Comparison of ENCODE assay signal across 16 cellular contexts in genomic region chr4:1152284-1152683, GRCh38. TPM values are rescaled to one million over a fixed set of nuclear protein-coding genes. Genes with fewer than 3 reads are reported as not detected.
A peak's percentile ranks its signal among the peaks of the same experiment; 100 is the strongest.
DNase-seq lines count a peak whose midpoint lies in the region; TF ChIP-seq lines count a peak whose summit lies in the region.
"Had no signal": no experiment of that assay in that cellular context is flagged by ENCODE, and none has a peak within 500 bp of the region (broad histone marks: within the 10 kb centered on the region; RNA-seq: fewer than 3 reads in every experiment).

No MANE protein-coding gene starts in this region.

- DNase-seq in NCI-H2196 (lab: John Stamatoyannopoulos, UW; ENCODE audit: unreplicated experiment) (peak; percentile 27), neuronal stem cell (ENCODE audit: low spot score) (no peak), SJCRH30 (no peak), NCI-H2107 treated with DMSO at 0.1 percent for 48 hours (lab: John Stamatoyannopoulos, UW; ENCODE audit: unreplicated experiment) (no peak), ecto neural progenitor cell (ENCODE audit: low spot score) (no peak), PC-9 (no peak)
- DNase-seq: 8988T; ACHN; Caco-2; CD8-positive, alpha-beta T cell; HCEC 1CT; HFFc6 had no signal

- no peak overlapping the region for H2BK120ac ChIP-seq in neuronal stem cell (ENCODE audit: low read depth, low read length)

- H4K20me1 ChIP-seq in BLaER1 treated with 17β-estradiol and CSF1 and Interleukin-3, amounts not matched to agents 10 nM and 100 nM: no peaks in the 10 kb centered on the region
- no peaks in the 10 kb centered on the region for H4K20me1 ChIP-seq in PC-9 (ENCODE audit: insufficient read depth)

- no peak overlapping the region for H3K4me3 ChIP-seq in BLaER1 treated with 17β-estradiol and CSF1 and Interleukin-3, amounts not matched to agents 10 nM and 100 nM
- H3K4me3 ChIP-seq in neuronal stem cell (ENCODE audit: low read length in 2 of 2) (no peak overlapping the region), SJCRH30 (no peak overlapping the region), PC-9 (no peak overlapping the region)

- peak overlapping the region; percentile 71 for H3K18ac ChIP-seq in neuronal stem cell (ENCODE audit: low read length)

- no peak overlapping the region for H2BK15ac ChIP-seq in neuronal stem cell (ENCODE audit: low read length)

- peaks cover 0 to 8% (median 0%) of the 10 kb centered on the region in 11 experiments; a peak in 4 of 22 replicates for H3K36me3 ChIP-seq in BLaER1 treated with 17β-estradiol and CSF1 and Interleukin-3, amounts not matched to agents 10 nM and 100 nM
- H3K36me3 ChIP-seq in neuronal stem cell (replicated peaks in 1 of 2; ENCODE audit: control insufficient read depth in 2 of 2, insufficient read depth in 2 of 2, low read length in 2 of 2) (no peaks in the 10 kb centered on the region), SJCRH30 (no peaks in the 10 kb centered on the region), PC-9 (ENCODE audit: low read depth) (no peaks in the 10 kb centered on the region)

- H3K4me1 ChIP-seq in BLaER1 treated with 17β-estradiol and CSF1 and Interleukin-3, amounts not matched to agents 10 nM and 100 nM: peaks cover 26 to 41% (median 32%) of the 10 kb centered on the region in 10 experiments
- no peaks in the 10 kb centered on the region for H3K4me1 ChIP-seq in neuronal stem cell (ENCODE audit: control insufficient read depth in 2 of 2, insufficient read depth in 1 of 2, low read depth in 1 of 2, low read length in 2 of 2)
- no peaks in the 10 kb centered on the region for H3K4me1 ChIP-seq in SJCRH30
- H3K4me1 ChIP-seq in PC-9 (replicated peaks; ENCODE audit: insufficient read depth): peaks cover 5% of the 10 kb centered on the region; the same call in 1 of the 2 replicates
- H3K4me1 ChIP-seq: Caco-2 had no signal

- peaks cover 26 to 58% (median 39%) of the 10 kb centered on the region in 11 experiments for H3K9me3 ChIP-seq in BLaER1 treated with 17β-estradiol and CSF1 and Interleukin-3, amounts not matched to agents 10 nM and 100 nM (replicated peaks in 1 of 11)
- H3K9me3 ChIP-seq in neuronal stem cell (replicated peaks in 1 of 2; ENCODE audit: control insufficient read depth in 2 of 2, insufficient read depth in 1 of 2, low read depth in 1 of 2, low read length in 2 of 2) (peaks cover 0 to 1% of the 10 kb centered on the region in 2 donors), SJCRH30 (replicated peaks) (no peaks in the 10 kb centered on the region; the same call in 1 of the 2 replicates), PC-9 (ENCODE audit: insufficient read depth, low read depth) (no peaks in the 10 kb centered on the region)
- H3K9me3 ChIP-seq: Caco-2 had no signal

- no peak overlapping the region for H3K9ac ChIP-seq in BLaER1 treated with 17β-estradiol and CSF1 and Interleukin-3, amounts not matched to agents 10 nM and 100 nM
- H3K9ac ChIP-seq in neuronal stem cell (ENCODE audit: low read depth, low read length, poor library complexity): no peak overlapping the region

- H2AFZ ChIP-seq in neuronal stem cell (ENCODE audit: low read length) (no peak overlapping the region), PC-9 (no peak overlapping the region)

- no peak overlapping the region for H3K14ac ChIP-seq in neuronal stem cell (ENCODE audit: low read length)

- no peaks in the 10 kb centered on the region for H3K9me2 ChIP-seq in PC-9 (ENCODE audit: insufficient read depth)

- no peak overlapping the region for H3K27ac ChIP-seq in BLaER1 treated with 17β-estradiol and CSF1 and Interleukin-3, amounts not matched to agents 10 nM and 100 nM
- H3K27ac ChIP-seq in VCaP (peak overlapping the region; percentile 100), neuronal stem cell (replicated peaks; ENCODE audit: low read length) (no peak overlapping the region), SJCRH30 (no peak overlapping the region), PC-9 (no peak overlapping the region)

- intact Hi-C loops in PC-9 (cut with micrococcal nuclease; ENCODE audit: unreplicated experiment): no loop called here

- no TSS peak for BruUV-seq in PC-9 (replicated peaks; lab: Mats Ljungman, UMichigan)

- peaks cover 2 to 60% (median 47%) of the 10 kb centered on the region in 11 experiments; a peak in 11 of 22 replicates for H3K27me3 ChIP-seq in BLaER1 treated with 17β-estradiol and CSF1 and Interleukin-3, amounts not matched to agents 10 nM and 100 nM
- H3K27me3 ChIP-seq in neuronal stem cell (ENCODE audit: control insufficient read depth in 3 of 3, insufficient read depth in 3 of 3, low read depth in 1 of 3, low read length in 3 of 3) (peaks cover 2 to 32% (median 3%) of the 10 kb centered on the region in 3 experiments), SJCRH30 (peaks cover 19% of the 10 kb centered on the region; the same call in 1 of the 2 replicates), PC-9 (ENCODE audit: insufficient read depth, low read depth) (peaks cover 89% of the 10 kb centered on the region)

- no peak overlapping the region for H2BK5ac ChIP-seq in neuronal stem cell (ENCODE audit: low read length)

- CTCF ChIA-PET in PC-9 (lab: Charles Lee): interaction anchor here (0.9 kb wide), 1 partner anchor 437 kb away, joined by 9 read pairs; no protein-coding TSS in a partner anchor

- H3K23ac ChIP-seq in neuronal stem cell (ENCODE audit: low read depth, low read length, poor library complexity): no peak overlapping the region

- TF ChIP-seq CTCF in VCaP (conservative IDR thresholded peaks at IDR 0.05) (no peak), PC-9 (conservative IDR thresholded peaks at IDR 0.05) (no peak)

- peak overlapping the region in 6 of 11 experiments; percentile 21 to 47 (median 24); a peak in 9 of 22 replicates for H3K4me2 ChIP-seq in BLaER1 treated with 17β-estradiol and CSF1 and Interleukin-3, amounts not matched to agents 10 nM and 100 nM
- H3K4me2 ChIP-seq in neuronal stem cell (ENCODE audit: insufficient read depth, low read length, poor library complexity, severe bottlenecking): no peak overlapping the region
- H3K4me2 ChIP-seq in PC-9: no peak overlapping the region

- POLR2A ChIA-PET in PC-9 (lab: Charles Lee; ENCODE audit: unreplicated experiment): no interaction called here

- no peak overlapping the region for H3K4ac ChIP-seq in neuronal stem cell (ENCODE audit: low read length)

- H3K79me2 ChIP-seq in PC-9 (ENCODE audit: low read depth): no peaks in the 10 kb centered on the region

- no peak overlapping the region for H4K8ac ChIP-seq in neuronal stem cell (ENCODE audit: low read depth, low read length)

- no peak overlapping the region for H2BK12ac ChIP-seq in neuronal stem cell (ENCODE audit: low read length)

- H2AK5ac ChIP-seq in neuronal stem cell (ENCODE audit: low read depth, low read length): no peak overlapping the region

- H3F3A ChIP-seq in PC-9 (ENCODE audit: insufficient read depth, low read depth): no peaks in the 10 kb centered on the region

- H4K91ac ChIP-seq in neuronal stem cell (ENCODE audit: low read depth, low read length, poor library complexity): no peak overlapping the region

- H3K79me1 ChIP-seq in neuronal stem cell (ENCODE audit: low read depth, low read length): peaks cover 2% of the 10 kb centered on the region

- no CpG with 5 or more reads among the region's 6 CpGs for WGBS in neuronal stem cell (ENCODE audit: extremely low coverage in 2 of 2, insufficient read length in 2 of 2, insufficient replicate concordance in 1 of 2), 2 donors

RNA-seq across cellular contexts. Expression of gene SPON2, which starts 20.1 kb away (rescaled TPM):
- polyA plus RNA-seq in neuronal stem cell (2013, experiment 1 of 2): 5.9 TPM
- 5.8 TPM for polyA plus RNA-seq in neuronal stem cell (2013, experiment 2 of 2)
- 2.5 and 3.2 TPM in 2 replicates for total RNA-seq in SJCRH30 (2014; rRNA removed; shearing (Covaris generic))
- total RNA-seq in PC-9 (2021): 2.0 and 3.4 TPM in 2 replicates

RNA-seq across cellular contexts. Expression of gene RNF212, which starts 38.9 kb away (rescaled TPM):
- 5.1 TPM for polyA plus RNA-seq in neuronal stem cell (2013, experiment 1 of 2)
- polyA plus RNA-seq in neuronal stem cell (2013, experiment 2 of 2): 5.5 TPM
- not detected in 2 replicates for total RNA-seq in SJCRH30 (2014; rRNA removed; shearing (Covaris generic))
- 4.2 and 6.6 TPM in 2 replicates for total RNA-seq in PC-9 (2021)
- total RNA-seq: Caco-2, Daoy, H4, HFFc6 had no signal

Comparison
In these comparisons a context has a peak if more than half of its experiments do, and no peak if none do; other contexts are left out.
1. H3K4me2 ChIP-seq: peak in BLaER1 treated with 17β-estradiol and CSF1 and Interleukin-3, amounts not matched to agents 10 nM and 100 nM (6 of 11); none in neuronal stem cell (single experiment) and PC-9 (single experiment).